In the genomic region with DNA sequence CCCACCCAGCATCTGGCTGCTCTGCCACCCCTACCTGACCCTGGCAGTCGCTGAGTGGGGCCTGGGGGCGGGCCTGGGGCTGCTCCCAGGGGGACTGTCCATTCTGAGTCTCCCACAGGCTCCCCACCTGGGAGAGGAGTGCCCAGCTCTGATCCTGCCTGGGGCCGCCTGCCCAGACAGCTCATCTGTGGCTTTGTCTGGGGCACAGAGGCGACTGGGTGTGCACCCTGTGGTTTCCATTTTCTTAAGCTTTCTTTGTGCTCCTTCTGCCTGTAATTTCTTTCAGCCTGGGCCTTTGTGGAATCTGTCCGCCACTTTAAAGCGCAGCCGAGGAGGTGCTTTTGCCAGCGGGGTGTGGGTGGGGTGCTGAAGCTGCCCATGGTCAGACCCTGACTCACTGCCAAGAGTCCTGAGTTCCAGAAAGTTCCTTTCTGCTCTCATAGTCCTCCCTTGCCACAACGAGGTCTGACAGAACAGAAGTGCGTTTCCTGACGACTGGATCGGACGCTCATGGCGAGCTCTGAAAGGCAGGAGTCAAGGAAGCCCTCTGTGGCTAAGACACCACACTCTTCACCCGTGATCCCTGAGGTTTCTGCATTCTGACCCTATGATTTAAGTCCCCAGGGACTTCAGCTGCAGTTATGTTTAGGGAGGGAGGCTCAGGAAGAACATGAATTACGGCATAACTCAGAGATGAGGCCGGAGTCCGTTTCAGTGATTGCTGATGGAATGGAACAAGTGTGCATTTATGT, we compare ENCODE assay signal across 8 cellular contexts.
DNase-seq lines count a peak whose midpoint lies in the region; ATAC-seq and TF ChIP-seq lines count a peak whose summit lies in the region.

No MANE protein-coding gene starts in this region.

- no peaks in the 10 kb centered on the region for H3F3A ChIP-seq in Loucy (ENCODE audit: low read depth)

- peak overlapping the region; percentile 40 for H3K4me2 ChIP-seq in Loucy (ENCODE audit: low read depth, low read length, poor library complexity, severe bottlenecking)

- H3K9me3 ChIP-seq in Loucy (ENCODE audit: insufficient read depth, low read depth, low read length), result no peaks in the 10 kb centered on the region
- H3K9me3 ChIP-seq in colonic mucosa, result no peaks in the 10 kb centered on the region
- H3K9me3 ChIP-seq in muscle layer of colon (ENCODE audit: low read length), result no peaks in the 10 kb centered on the region

- no peaks in the 10 kb centered on the region for H3K36me3 ChIP-seq in Loucy (ENCODE audit: insufficient read depth, low read length)
- H3K36me3 ChIP-seq in colonic mucosa, result no peaks in the 10 kb centered on the region
- H3K36me3 ChIP-seq in muscle layer of colon (ENCODE audit: insufficient read depth, low read length), result peaks cover 5% of the 10 kb centered on the region

- TF ChIP-seq CTCF in Loucy (conservative IDR thresholded peaks at IDR 0.05; ENCODE audit: low read length) (no peak), colonic mucosa (IDR thresholded peaks at IDR 0.05) (no peak)

- H3K4me3 ChIP-seq in Loucy (ENCODE audit: low read length, poor library complexity, severe bottlenecking) (no peak overlapping the region), colonic mucosa (no peak overlapping the region), muscle layer of colon (ENCODE audit: low read depth in 1 of 2, low read length in 2 of 2) (no peak overlapping the region)

- peaks cover 3% of the 10 kb centered on the region for H3K36me3 Mint-ChIP-seq in activated T-helper 2 cell treated with anti-CD3 and anti-CD28 coated beads, Interferon-gamma antibody, Interleukin-2, Interleukin-4, amounts not matched to agents 10 μg/mL and 5 μg/mL and 100 μg/mL, durations not matched to agents 14 hours and 24 hours and 36 hours (ENCODE audit: low read depth)

- no peak overlapping the region for H3K27ac Mint-ChIP-seq in activated T-helper 2 cell treated with anti-CD3 and anti-CD28 coated beads, Interferon-gamma antibody, Interleukin-2, Interleukin-4, amounts not matched to agents 10 μg/mL and 5 μg/mL and 100 μg/mL, durations not matched to agents 14 hours and 24 hours and 36 hours

- H3K9me2 ChIP-seq in Loucy (replicated peaks; ENCODE audit: low read depth, low read length), result no peaks in the 10 kb centered on the region

- H3K4me1 ChIP-seq in Loucy (ENCODE audit: insufficient read depth, low read length, poor library complexity, severe bottlenecking), result peaks cover 51% of the 10 kb centered on the region
- H3K4me1 ChIP-seq in colonic mucosa, result peaks cover 7% of the 10 kb centered on the region
- peaks cover 63% of the 10 kb centered on the region for H3K4me1 ChIP-seq in muscle layer of colon (ENCODE audit: insufficient read depth, low read length)

- H3K9ac ChIP-seq in Loucy (ENCODE audit: low read depth, low read length, poor library complexity, severe bottlenecking) (peak overlapping the region; percentile 1), colonic mucosa (ENCODE audit: low read depth in 2 of 2, low read length in 2 of 2) (peak overlapping the region; percentile 56 to 84), muscle layer of colon (ENCODE audit: low read length) (no peak overlapping the region)

- no peaks in the 10 kb centered on the region for H4K20me1 ChIP-seq in Loucy (ENCODE audit: insufficient read depth, low read length, poor library complexity, severe bottlenecking)

- H3K27me3 ChIP-seq in Loucy (ENCODE audit: insufficient read depth, low read length, poor library complexity, severe bottlenecking), result no peaks in the 10 kb centered on the region
- H3K27me3 ChIP-seq in colonic mucosa, result no peaks in the 10 kb centered on the region
- H3K27me3 ChIP-seq in muscle layer of colon (ENCODE audit: control insufficient read depth in 1 of 2, insufficient read depth in 2 of 2, low read length in 2 of 2), result no peaks in the 10 kb centered on the region

- intact Hi-C loops in colonic mucosa (cut with DNase I), result no loop called here
- intact Hi-C loops in activated T-helper 2 cell treated with anti-CD3 and anti-CD28 coated beads, Interferon-gamma antibody, Interleukin-2, Interleukin-4, amounts not matched to agents 10 μg/mL and 5 μg/mL and 100 μg/mL, durations not matched to agents 14 hours and 24 hours and 36 hours (cut with micrococcal nuclease), result no loop called here

- ATAC-seq in HG02884 (IDR thresholded peaks at IDR 0.05; ENCODE audit: unreplicated experiment), result no peak
- no peak for ATAC-seq in GM21717 (IDR thresholded peaks at IDR 0.05; ENCODE audit: unreplicated experiment)
- no peak for ATAC-seq in GM21723 (IDR thresholded peaks at IDR 0.05; ENCODE audit: unreplicated experiment)

- H3K27me3 Mint-ChIP-seq in activated T-helper 2 cell treated with anti-CD3 and anti-CD28 coated beads, Interferon-gamma antibody, Interleukin-2, Interleukin-4, amounts not matched to agents 10 μg/mL and 5 μg/mL and 100 μg/mL, durations not matched to agents 14 hours and 24 hours and 36 hours (ENCODE audit: low read depth), result no peaks in the 10 kb centered on the region

- H3K27ac ChIP-seq in colonic mucosa (peak overlapping the region; percentile 65), muscle layer of colon (ENCODE audit: low read depth, low read length) (peak overlapping the region; percentile 85)

- no peak overlapping the region; the same call in 1 of the 2 replicates for H2AFZ ChIP-seq in Loucy (ENCODE audit: low read length)

- H3K9me3 Mint-ChIP-seq in activated T-helper 2 cell treated with anti-CD3 and anti-CD28 coated beads, Interferon-gamma antibody, Interleukin-2, Interleukin-4, amounts not matched to agents 10 μg/mL and 5 μg/mL and 100 μg/mL, durations not matched to agents 14 hours and 24 hours and 36 hours, result no peaks in the 10 kb centered on the region

- peaks cover 7% of the 10 kb centered on the region for H3K4me1 Mint-ChIP-seq in activated T-helper 2 cell treated with anti-CD3 and anti-CD28 coated beads, Interferon-gamma antibody, Interleukin-2, Interleukin-4, amounts not matched to agents 10 μg/mL and 5 μg/mL and 100 μg/mL, durations not matched to agents 14 hours and 24 hours and 36 hours (ENCODE audit: low read depth)

- no peaks in the 10 kb centered on the region for H3K79me2 ChIP-seq in Loucy (ENCODE audit: insufficient read depth, low read length)

- H3K4me3 Mint-ChIP-seq in activated T-helper 2 cell treated with anti-CD3 and anti-CD28 coated beads, Interferon-gamma antibody, Interleukin-2, Interleukin-4, amounts not matched to agents 10 μg/mL and 5 μg/mL and 100 μg/mL, durations not matched to agents 14 hours and 24 hours and 36 hours (ENCODE audit: low read depth), result no peak overlapping the region

- DNase-seq in 8988T (peak; percentile 7), colonic mucosa (no peak)
- no peak for DNase-seq in activated T-helper 2 cell treated with anti-CD3 and anti-CD28 coated beads, Interferon-gamma antibody, Interleukin-2, Interleukin-4, amounts not matched to agents 10 μg/mL and 5 μg/mL and 100 μg/mL, durations not matched to agents 14 hours and 24 hours and 36 hours (ENCODE audit: low spot score)
